ENCODE assay signal across 9 cellular contexts in the genomic region with DNA sequence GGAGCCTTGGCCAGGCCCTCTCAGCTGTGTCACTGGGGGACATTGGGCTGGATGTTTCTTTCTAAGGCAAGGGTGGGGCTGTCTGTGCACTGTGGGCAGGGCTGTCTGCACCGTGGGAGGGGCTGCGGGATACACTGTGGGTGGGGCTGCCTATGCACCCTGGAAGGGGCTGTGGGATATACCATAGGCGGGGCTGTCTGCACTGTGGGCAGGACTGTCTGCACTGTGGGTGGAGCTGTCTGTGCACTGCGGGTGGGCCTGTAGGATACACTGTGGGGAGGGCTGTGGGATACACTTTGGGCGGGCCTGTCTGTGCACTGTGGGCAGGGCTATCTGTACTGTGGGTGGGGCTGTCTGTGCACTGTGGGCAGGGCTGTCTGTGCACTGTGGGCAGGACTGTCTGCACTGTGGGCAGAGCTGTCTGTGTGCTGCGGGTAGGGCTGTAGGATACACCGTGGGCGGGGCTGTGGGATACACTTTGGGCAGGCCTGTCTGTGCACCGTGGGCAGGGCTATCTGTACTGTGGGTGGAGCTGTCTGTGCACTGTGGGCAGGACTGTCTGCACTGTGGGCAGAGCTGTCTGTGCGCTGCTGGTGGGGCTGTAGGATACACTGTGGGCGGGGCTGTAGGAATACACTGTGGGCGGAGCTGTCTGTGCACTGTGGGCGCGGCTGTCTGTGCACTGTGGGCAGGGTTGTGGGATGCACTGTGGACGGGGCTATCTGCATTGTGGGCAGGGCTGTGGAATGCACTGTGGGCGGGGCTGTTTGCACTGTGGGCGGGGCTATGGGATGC. TPM values are rescaled to one million over a fixed set of nuclear protein-coding genes. Genes with fewer than 3 reads are reported as not detected.
DNase-seq lines count a peak whose midpoint lies in the region; ATAC-seq and TF ChIP-seq lines count a peak whose summit lies in the region.
"Had no signal": no experiment of that assay in that cellular context is flagged by ENCODE, and none has a peak within 500 bp of the region (broad histone marks: within the 10 kb centered on the region; RNA-seq: fewer than 3 reads in every experiment).

No MANE protein-coding gene starts in this region.

- intact Hi-C loops in CD8-positive, alpha-beta T cell (cut with DNase I, micrococcal nuclease), result loop anchor here in 1 of 2 experiments (1.0 kb wide), 1 partner anchor 31 kb away; a partner anchor contains a TSS

- H3K4me2 ChIP-seq in neural progenitor cell, result no peak overlapping the region

- peaks cover 61% of the 10 kb centered on the region for H3K36me3 Mint-ChIP-seq in CD8-positive, alpha-beta T cell
- H3K36me3 Mint-ChIP-seq in activated naive CD8-positive, alpha-beta T cell treated with anti-CD3 and anti-CD28 coated beads for 36 hours, result peaks cover 5% of the 10 kb centered on the region
- H3K36me3 Mint-ChIP-seq in neural progenitor cell, result peaks cover 34% of the 10 kb centered on the region

- no peak overlapping the region for H3K4me3 ChIP-seq in CD8-positive, alpha-beta T cell (ENCODE audit: low read depth, low read length)
- no peak overlapping the region for H3K4me3 ChIP-seq in neural progenitor cell
- H3K4me3 ChIP-seq: gastrocnemius medialis had no signal

- no peaks in the 10 kb centered on the region for H3K27me3 Mint-ChIP-seq in CD8-positive, alpha-beta T cell (ENCODE audit: low read depth)
- H3K27me3 Mint-ChIP-seq in activated naive CD8-positive, alpha-beta T cell treated with anti-CD3 and anti-CD28 coated beads for 36 hours, result no peaks in the 10 kb centered on the region
- peaks cover 10% of the 10 kb centered on the region for H3K27me3 Mint-ChIP-seq in neural progenitor cell (ENCODE audit: insufficient read depth, low read depth)

- DNase-seq in CD8-positive, alpha-beta T cell, result peak; percentile 43 to 91 (median 66)
- DNase-seq in RPMI7951 (ENCODE audit: low read depth), result peak; percentile 17
- DNase-seq in activated naive CD8-positive, alpha-beta T cell treated with anti-CD3 and anti-CD28 coated beads for 36 hours, result peak; percentile 20
- DNase-seq in neural progenitor cell (ENCODE audit: low spot score), result no peak
- DNase-seq in amygdala (lab: John Stamatoyannopoulos, UW), result no peak
- DNase-seq in germinal center (ENCODE audit: low spot score), result no peak
- DNase-seq: gastrocnemius medialis had no signal

- no peaks in the 10 kb centered on the region for H3K4me1 ChIP-seq in CD8-positive, alpha-beta T cell (ENCODE audit: insufficient read depth, low read length)
- no peaks in the 10 kb centered on the region for H3K4me1 ChIP-seq in neural progenitor cell
- H3K4me1 ChIP-seq: gastrocnemius medialis had no signal

- peaks cover 14% of the 10 kb centered on the region for H3K4me1 Mint-ChIP-seq in CD8-positive, alpha-beta T cell (ENCODE audit: low read depth)
- H3K4me1 Mint-ChIP-seq in activated naive CD8-positive, alpha-beta T cell treated with anti-CD3 and anti-CD28 coated beads for 36 hours, result peaks cover 6% of the 10 kb centered on the region
- peaks cover 6% of the 10 kb centered on the region for H3K4me1 Mint-ChIP-seq in neural progenitor cell

- no peak overlapping the region for H3K4me3 Mint-ChIP-seq in CD8-positive, alpha-beta T cell
- H3K4me3 Mint-ChIP-seq in activated naive CD8-positive, alpha-beta T cell treated with anti-CD3 and anti-CD28 coated beads for 36 hours, result no peak overlapping the region
- no peak overlapping the region for H3K4me3 Mint-ChIP-seq in neural progenitor cell

- peaks cover 10% of the 10 kb centered on the region for H4K20me1 ChIP-seq in neural progenitor cell (ENCODE audit: low read depth)

- no peak overlapping the region for H3K9ac ChIP-seq in neural progenitor cell

- peaks cover 4% of the 10 kb centered on the region for H3K36me3 ChIP-seq in CD8-positive, alpha-beta T cell (ENCODE audit: insufficient read depth, low read length)
- H3K36me3 ChIP-seq in neural progenitor cell, result no peaks in the 10 kb centered on the region

- no peak overlapping the region for H2AFZ ChIP-seq in neural progenitor cell (replicated peaks)

- no peak for TF ChIP-seq CTCF in CD8-positive, alpha-beta T cell (IDR thresholded peaks at IDR 0.05)
- TF ChIP-seq CTCF in neural progenitor cell (IDR thresholded peaks at IDR 0.05), result no peak

- H3F3A ChIP-seq in neural progenitor cell (ENCODE audit: low read depth), result peaks cover 13% of the 10 kb centered on the region

- no peaks in the 10 kb centered on the region for H3K79me2 ChIP-seq in neural progenitor cell (ENCODE audit: low read depth)

- CTCF ChIA-PET in CD8-positive, alpha-beta T cell (lab: Charles Lee), result interaction anchor here (2.7 kb wide), 1 partner anchor 233 kb away, joined by 23 read pairs; no protein-coding TSS in a partner anchor

- H3K27me3 ChIP-seq in CD8-positive, alpha-beta T cell (ENCODE audit: insufficient read depth, low read length), result no peaks in the 10 kb centered on the region
- H3K27me3 ChIP-seq in neural progenitor cell, result no peaks in the 10 kb centered on the region
- H3K27me3 ChIP-seq: gastrocnemius medialis had no signal

- H3K27ac Mint-ChIP-seq in CD8-positive, alpha-beta T cell, result peak overlapping the region; percentile 84
- no peak overlapping the region for H3K27ac Mint-ChIP-seq in activated naive CD8-positive, alpha-beta T cell treated with anti-CD3 and anti-CD28 coated beads for 36 hours
- peak overlapping the region; percentile 57 for H3K27ac Mint-ChIP-seq in neural progenitor cell

- POLR2A ChIA-PET in CD8-positive, alpha-beta T cell (lab: Charles Lee), result no interaction called here

- no peak overlapping the region for H3K27ac ChIP-seq in CD8-positive, alpha-beta T cell (ENCODE audit: low read depth, low read length)
- no peak overlapping the region for H3K27ac ChIP-seq in neural progenitor cell
- H3K27ac ChIP-seq: gastrocnemius medialis had no signal

- peak; percentile 86 for ATAC-seq in CD8-positive, alpha-beta T cell
- ATAC-seq in HG02642 (IDR thresholded peaks at IDR 0.05; ENCODE audit: poor library complexity, unreplicated experiment) (no peak), GM21528 (IDR thresholded peaks at IDR 0.05; ENCODE audit: low FRiP score, unreplicated experiment) (no peak)

- H3K9me3 ChIP-seq in CD8-positive, alpha-beta T cell (ENCODE audit: low read length), result no peaks in the 10 kb centered on the region
- H3K9me3 ChIP-seq in neural progenitor cell (ENCODE audit: low read depth), result no peaks in the 10 kb centered on the region
- H3K9me3 ChIP-seq: gastrocnemius medialis had no signal

- H3K9me3 Mint-ChIP-seq in CD8-positive, alpha-beta T cell, result no peaks in the 10 kb centered on the region
- no peaks in the 10 kb centered on the region for H3K9me3 Mint-ChIP-seq in activated naive CD8-positive, alpha-beta T cell treated with anti-CD3 and anti-CD28 coated beads for 36 hours
- peaks cover 10% of the 10 kb centered on the region for H3K9me3 Mint-ChIP-seq in neural progenitor cell

RNA-seq across cellular contexts. Expression of a gene that starts 31.1 kb away (rescaled TPM):
- 1 to 10 TPM; 5.3 to 5.8 TPM for total RNA-seq in CD8-positive, alpha-beta T cell
- 10.7 and 12.6 TPM in 2 replicates for total RNA-seq in RPMI7951 (2014; rRNA removed; shearing (Covaris generic))
- 10 to 100 TPM; 13.9 to 16.4 TPM for total RNA-seq in activated naive CD8-positive, alpha-beta T cell treated with anti-CD3 and anti-CD28 coated beads for 36 hours
- total RNA-seq in neural progenitor cell (ENCODE audit: low replicate concordance), result 14.0 and 20.1 TPM in 2 replicates

RNA-seq across cellular contexts. Expression of a gene that starts 31.1 kb away (rescaled TPM):
- total RNA-seq in CD8-positive, alpha-beta T cell, result 10 to 100 TPM; 34.9 to 44.2 TPM
- 7.8 and 9.6 TPM in 2 replicates for total RNA-seq in RPMI7951 (2014; rRNA removed; shearing (Covaris generic))
- total RNA-seq in activated naive CD8-positive, alpha-beta T cell treated with anti-CD3 and anti-CD28 coated beads for 36 hours, result 10 to 100 TPM; 21.9 to 26.6 TPM
- 19.9 and 24.2 TPM in 2 replicates for total RNA-seq in neural progenitor cell (ENCODE audit: low replicate concordance)

Comparison
In these comparisons a context has a peak if more than half of its experiments do, and no peak if none do; other contexts are left out.
1. DNase-seq: peak in CD8-positive, alpha-beta T cell (7 of 7), RPMI7951 (single experiment) and activated naive CD8-positive, alpha-beta T cell treated with anti-CD3 and anti-CD28 coated beads for 36 hours (single experiment); none in neural progenitor cell (single experiment), amygdala (0 of 56) and germinal center (single experiment).